Comparison of ENCODE assay signal across 9 cellular contexts in the genomic region with DNA sequence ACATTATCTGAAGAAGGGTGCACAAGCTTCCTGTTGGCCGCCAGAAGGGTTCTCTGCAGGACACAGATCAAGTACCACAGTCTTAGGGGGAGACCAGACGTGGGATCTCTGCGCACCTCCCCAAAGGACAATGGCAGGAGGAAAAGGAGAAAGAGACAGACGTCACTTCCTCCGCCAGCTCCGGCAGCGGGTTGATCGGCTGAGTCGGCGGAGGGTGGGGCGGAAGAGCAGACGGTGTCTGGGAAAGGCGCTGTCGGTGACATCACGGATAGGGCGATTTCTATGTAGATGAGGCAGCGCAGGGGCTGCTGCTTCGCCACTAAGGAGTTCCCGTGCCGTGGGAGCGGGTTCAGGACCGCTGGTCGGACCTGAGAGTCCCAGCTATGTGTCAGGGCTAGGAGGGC. TPM values are rescaled to one million over a fixed set of nuclear protein-coding genes. Genes with fewer than 3 reads are reported as not detected.
A peak's percentile ranks its signal among the peaks of the same experiment; 100 is the strongest.
DNase-seq lines count a peak whose midpoint lies in the region; ATAC-seq and TF ChIP-seq lines count a peak whose summit lies in the region.
"Not testable (repeated sequence)": the region's sequence is repeated elsewhere in the genome, so short reads cannot be mapped to it uniquely, and the experiment has no call there.
"Had no signal": no experiment of that assay in that cellular context is flagged by ENCODE, and none has a peak within 500 bp of the region (broad histone marks: within the 10 kb centered on the region; RNA-seq: fewer than 3 reads in every experiment).

No MANE protein-coding gene starts in this region.

- POLR2A ChIA-PET in AG04450 (lab: Yijun Ruan, JAX), result interaction anchor here (0.6 to 1.0 kb wide), 4 partner anchors 131 to 869 kb away, joined by 4 to 7 read pairs (median 6); no protein-coding TSS in a partner anchor
- POLR2A ChIA-PET in activated CD4-positive, alpha-beta memory T cell treated with anti-CD3 and anti-CD28 coated beads, Interleukin-2, amount 10 ng/mL, durations not matched to agents 7 days and 5 days (lab: Charles Lee), result interaction anchor here (0.6 to 1.6 kb wide), 6 partner anchors 112 to 1053 kb away, joined by 3 to 69 read pairs (median 11); no protein-coding TSS in a partner anchor

- CTCF ChIA-PET in AG04450 (lab: Charles Lee); activated CD4-positive, alpha-beta memory T cell treated with anti-CD3 and anti-CD28 coated beads, Interleukin-2, amount 10 ng/mL, durations not matched to agents 7 days and 5 days (lab: Charles Lee): not testable (repeated sequence)

- H3K27me3 Mint-ChIP-seq in activated CD4-positive, alpha-beta memory T cell treated with anti-CD3 and anti-CD28 coated beads, Interleukin-2, amount 10 ng/mL, durations not matched to agents 7 days and 5 days, result not testable (repeated sequence)

- H3K4me3 Mint-ChIP-seq in activated CD4-positive, alpha-beta memory T cell treated with anti-CD3 and anti-CD28 coated beads, Interleukin-2, amount 10 ng/mL, durations not matched to agents 7 days and 5 days, result peak overlapping the region; percentile 86

- H3K4me3 ChIP-seq in AG04450 (ENCODE audit: low read depth, low read length) (peak overlapping the region; percentile 59), choroid plexus epithelial cell (ENCODE audit: low read depth, low read length) (peak overlapping the region; percentile 44), left lung (peak overlapping the region in 1 of 2 donors; percentile 36)

- not testable (repeated sequence) for H3K27me3 ChIP-seq in AG04450 (ENCODE audit: control insufficient read depth, insufficient read depth, low read length); left lung

- peaks cover 16% of the 10 kb centered on the region for H3K4me1 Mint-ChIP-seq in activated CD4-positive, alpha-beta memory T cell treated with anti-CD3 and anti-CD28 coated beads, Interleukin-2, amount 10 ng/mL, durations not matched to agents 7 days and 5 days

- ATAC-seq in GM19468 (IDR thresholded peaks at IDR 0.05; ENCODE audit: extremely low read depth, unreplicated experiment) (peak; percentile 55), HG03575 (IDR thresholded peaks at IDR 0.05; ENCODE audit: extremely low read depth, insufficient number of reproducible peaks, low FRiP score, unreplicated experiment) (peak; percentile 36), left lung (peak; percentile 84)

- TF ChIP-seq CTCF in AG04450 (IDR thresholded peaks at IDR 0.05; ENCODE audit: low read depth, low read length); choroid plexus epithelial cell (conservative IDR thresholded peaks at IDR 0.05; ENCODE audit: low read depth, low read length); left lung (IDR thresholded peaks at IDR 0.05): not testable (repeated sequence)

- not testable (repeated sequence) for H3K9me3 Mint-ChIP-seq in activated CD4-positive, alpha-beta memory T cell treated with anti-CD3 and anti-CD28 coated beads, Interleukin-2, amount 10 ng/mL, durations not matched to agents 7 days and 5 days

- H3K4me1 ChIP-seq in left lung, result not testable (repeated sequence)

- H3K36me3 Mint-ChIP-seq in activated CD4-positive, alpha-beta memory T cell treated with anti-CD3 and anti-CD28 coated beads, Interleukin-2, amount 10 ng/mL, durations not matched to agents 7 days and 5 days (ENCODE audit: low read depth), result not testable (repeated sequence)

- not testable (repeated sequence) for H3K9me3 ChIP-seq in AG04450 (ENCODE audit: control insufficient read depth, insufficient read depth, low read length); left lung

- not testable (repeated sequence) for H3K36me3 ChIP-seq in left lung

- peak; percentile 58 for DNase-seq in AG04450 (ENCODE audit: low read depth, low spot score)
- peak; percentile 13 for DNase-seq in NK-92 (lab: John Stamatoyannopoulos, UW; ENCODE audit: unreplicated experiment)
- peak; percentile 87 for DNase-seq in activated CD4-positive, alpha-beta memory T cell treated with anti-CD3 and anti-CD28 coated beads, Interleukin-2, amount 10 ng/mL, durations not matched to agents 7 days and 5 days
- peak; percentile 92 for DNase-seq in choroid plexus epithelial cell (ENCODE audit: low read depth)
- peak; percentile 87 for DNase-seq in left lung
- DNase-seq in stimulated activated CD4-positive, alpha-beta T cell treated with anti-CD3 and anti-CD28 coated beads, Interleukin-15, amount 100 ng/mL, for 1 hour (ENCODE audit: low read depth in 1 of 2, low spot score in 1 of 2), result peak; percentile 60 to 62

- peak overlapping the region; percentile 94 for H3K27ac Mint-ChIP-seq in activated CD4-positive, alpha-beta memory T cell treated with anti-CD3 and anti-CD28 coated beads, Interleukin-2, amount 10 ng/mL, durations not matched to agents 7 days and 5 days

- H3K27ac ChIP-seq in AG04450 (ENCODE audit: low read depth, low read length), result peak overlapping the region; percentile 31
- peak overlapping the region in 1 of 2 donors; percentile 84 for H3K27ac ChIP-seq in left lung

- intact Hi-C loops in left lung (cut with DNase I), result not testable (repeated sequence)

RNA-seq across cellular contexts. Expression of a gene that starts 38.6 kb away (rescaled TPM):
- polyA plus RNA-seq in AG04450 (2011; rRNA removed), result not detected in 2 replicates
- polyA minus RNA-seq in AG04450 (2011; rRNA and poly(A)+ RNA removed), result not detected in 2 replicates
- total RNA-seq in activated CD4-positive, alpha-beta memory T cell treated with anti-CD3 and anti-CD28 coated beads, Interleukin-2, amount 10 ng/mL, durations not matched to agents 7 days and 5 days, result under 1 TPM in 1 of 2 experiments, not detected in 1; 0.45 TPM
- total RNA-seq in left lung, result not detected
- total RNA-seq: subcutaneous adipose tissue had no signal

RNA-seq across cellular contexts. Expression of a gene that starts 49.4 kb away (rescaled TPM):
- polyA plus RNA-seq in AG04450 (2011; rRNA removed), result 56.2 and 59.8 TPM in 2 replicates
- 65.6 and 75.8 TPM in 2 replicates for polyA minus RNA-seq in AG04450 (2011; rRNA and poly(A)+ RNA removed)
- total RNA-seq in activated CD4-positive, alpha-beta memory T cell treated with anti-CD3 and anti-CD28 coated beads, Interleukin-2, amount 10 ng/mL, durations not matched to agents 7 days and 5 days, result 10 to 100 TPM; 81.0 to 90.5 TPM
- 10 to 100 TPM; 34.0 to 40.5 TPM for total RNA-seq in left lung

Comparison
In these comparisons a context has a peak if more than half of its experiments do, and no peak if none do; other contexts are left out.
1. DNase-seq: peak in every context shown above with its lines; median percentile 92 in choroid plexus epithelial cell; 87 in activated CD4-positive, alpha-beta memory T cell treated with anti-CD3 and anti-CD28 coated beads, Interleukin-2, amount 10 ng/mL, durations not matched to agents 7 days and 5 days; 87 in left lung; 61 in stimulated activated CD4-positive, alpha-beta T cell treated with anti-CD3 and anti-CD28 coated beads, Interleukin-15, amount 100 ng/mL, for 1 hour; 58 in AG04450; 13 in NK-92.